7 cellular contexts compared by ENCODE assay signal in genomic region chrX:145832796-145833195, GRCh38. TPM values are rescaled to one million over a fixed set of nuclear protein-coding genes. Genes with fewer than 3 reads are reported as not detected.
"Had no signal": no experiment of that assay in that cellular context is flagged by ENCODE, and none has a peak within 500 bp of the region (broad histone marks: within the 10 kb centered on the region; RNA-seq: fewer than 3 reads in every experiment).

No MANE protein-coding gene starts in this region.

- H3K9me3 ChIP-seq: HAP-1 had no signal

- H2AFZ ChIP-seq: GM23248 had no signal

- H3K27ac ChIP-seq: GM23248 had no signal

- H3K9ac ChIP-seq: GM23248 had no signal

- H3K4me1 ChIP-seq: HAP-1 had no signal

- ATAC-seq: HCT116 had no signal

- DNase-seq: GM23248, GOT3, H7, HFFc6, IMR-90 had no signal

- H3K4me3 ChIP-seq: GM23248, HAP-1 had no signal

RNA-seq across cellular contexts. Expression of gene SLITRK2, which starts 15.2 kb away (rescaled TPM):
- polyA plus RNA-seq: GM23248, IMR-90 had no signal
